In genomic region chr5:107388111-107388861, GRCh38 we compare ENCODE assay signal across 8 cellular contexts.
DNase-seq lines count a peak whose midpoint lies in the region; ATAC-seq, FAIRE-seq and TF ChIP-seq lines count a peak whose summit lies in the region.

No MANE protein-coding gene starts in this region.

- H3K4me1 ChIP-seq in GM23248 (ENCODE audit: insufficient read depth) (peaks cover 29% of the 10 kb centered on the region), Loucy (ENCODE audit: insufficient read depth, low read length, poor library complexity, severe bottlenecking) (peaks cover 27% of the 10 kb centered on the region), astrocyte (ENCODE audit: insufficient read depth, low read length) (peaks cover 25% of the 10 kb centered on the region), prostate gland (replicated peaks) (no peaks in the 10 kb centered on the region)
- peaks cover 0 to 19% of the 10 kb centered on the region in 2 donors for H3K4me1 ChIP-seq in naive thymus-derived CD4-positive, alpha-beta T cell (ENCODE audit: control insufficient read depth in 2 of 2, insufficient read depth in 2 of 2, low read length in 2 of 2)

- TF ChIP-seq CTCF in GM12864 (IDR thresholded peaks at IDR 0.05; ENCODE audit: low read depth, low read length, missing control alignments) (no peak), Loucy (conservative IDR thresholded peaks at IDR 0.05; ENCODE audit: low read length) (no peak), astrocyte (IDR thresholded peaks at IDR 0.05; ENCODE audit: insufficient read depth, low read depth, low read length) (no peak), prostate gland (IDR thresholded peaks at IDR 0.05) (no peak)

- in situ Hi-C loops in GM23248 (cut with MboI) = no loop called here

- DNase-seq in GM12864 (ENCODE audit: low read depth) = peak; percentile 34
- peak; percentile 90 for DNase-seq in GM23248
- peak; percentile 96 for DNase-seq in astrocyte (ENCODE audit: low read depth)
- peak in 1 of 9 donors; percentile 21 for DNase-seq in naive thymus-derived CD4-positive, alpha-beta T cell
- no peak for DNase-seq in prostate gland (ENCODE audit: low spot score)
- DNase-seq in posterior vena cava (ENCODE audit: low spot score) = no peak
- DNase-seq in NCI-H1105 treated with DMSO at 0.1 percent for 48 hours (lab: John Stamatoyannopoulos, UW) = no peak

- H3K27ac ChIP-seq in GM23248 (peak overlapping the region; percentile 72), astrocyte (ENCODE audit: low read depth, low read length) (peak overlapping the region; percentile 58), prostate gland (no peak overlapping the region)
- no peak overlapping the region for H3K27ac ChIP-seq in naive thymus-derived CD4-positive, alpha-beta T cell (ENCODE audit: low read depth, low read length)

- H3K9ac ChIP-seq in GM23248 (peak overlapping the region; percentile 39), Loucy (ENCODE audit: low read depth, low read length, poor library complexity, severe bottlenecking) (no peak overlapping the region), astrocyte (ENCODE audit: low read length) (peak overlapping the region; percentile 57)

- ATAC-seq in naive thymus-derived CD4-positive, alpha-beta T cell = peak; percentile 40

- H3K4me2 ChIP-seq in GM23248 (ENCODE audit: unreplicated experiment) (peak overlapping the region; percentile 85), Loucy (ENCODE audit: low read depth, low read length, poor library complexity, severe bottlenecking) (peak overlapping the region; percentile 66), astrocyte (ENCODE audit: low read length) (peak overlapping the region; percentile 74)

- no peaks in the 10 kb centered on the region for H3K79me2 ChIP-seq in GM23248 (ENCODE audit: insufficient read depth)
- no peaks in the 10 kb centered on the region for H3K79me2 ChIP-seq in Loucy (ENCODE audit: insufficient read depth, low read length)
- H3K79me2 ChIP-seq in astrocyte (ENCODE audit: insufficient read depth, low read length) = no peaks in the 10 kb centered on the region

- H3K27me3 ChIP-seq in GM23248 (replicated peaks; ENCODE audit: insufficient read depth) = peaks cover 16% of the 10 kb centered on the region
- no peaks in the 10 kb centered on the region for H3K27me3 ChIP-seq in Loucy (ENCODE audit: insufficient read depth, low read length, poor library complexity, severe bottlenecking)
- peaks cover 5% of the 10 kb centered on the region for H3K27me3 ChIP-seq in astrocyte (ENCODE audit: insufficient read depth, low read length)
- H3K27me3 ChIP-seq in naive thymus-derived CD4-positive, alpha-beta T cell (ENCODE audit: control insufficient read depth in 2 of 2, insufficient read depth in 2 of 2, low read length in 2 of 2) = no peaks in the 10 kb centered on the region
- H3K27me3 ChIP-seq in prostate gland (replicated peaks; ENCODE audit: insufficient read depth) = no peaks in the 10 kb centered on the region

- no peaks in the 10 kb centered on the region for H3K9me3 Mint-ChIP-seq in astrocyte (ENCODE audit: unreplicated experiment)
- H3K9me3 Mint-ChIP-seq in naive thymus-derived CD4-positive, alpha-beta T cell = no peaks in the 10 kb centered on the region

- no peak for TF ChIP-seq POLR2A in prostate gland (IDR thresholded peaks at IDR 0.05)

- CTCF ChIA-PET in naive thymus-derived CD4-positive, alpha-beta T cell (lab: Charles Lee) = no interaction called here

- peaks cover 12% of the 10 kb centered on the region for H3K36me3 Mint-ChIP-seq in astrocyte (ENCODE audit: low read depth, unreplicated experiment)
- H3K36me3 Mint-ChIP-seq in naive thymus-derived CD4-positive, alpha-beta T cell = no peaks in the 10 kb centered on the region

- H4K20me1 ChIP-seq in GM23248 (ENCODE audit: insufficient read depth) (no peaks in the 10 kb centered on the region), Loucy (ENCODE audit: insufficient read depth, low read length, poor library complexity, severe bottlenecking) (no peaks in the 10 kb centered on the region), astrocyte (ENCODE audit: insufficient read depth, low read length) (no peaks in the 10 kb centered on the region)

- no peak overlapping the region for H3K4me3 Mint-ChIP-seq in astrocyte (ENCODE audit: unreplicated experiment)
- peak overlapping the region in 3 of 10 donors; percentile 9 to 61 (median 29) for H3K4me3 Mint-ChIP-seq in naive thymus-derived CD4-positive, alpha-beta T cell

- peak; percentile 63 for FAIRE-seq in astrocyte (lab: Jason Lieb, UNC)

- 8% methylated on average over 9 of the region's 9 CpGs for WGBS in GM23248 (ENCODE audit: low coverage in 1 of 2, low lambda C conversion rate in 2 of 2, missing lambda C conversion rate in 2 of 2), 2 experiments
- 34% methylated on average over 9 of the region's 9 CpGs for WGBS in prostate gland

- POLR2A ChIA-PET in naive thymus-derived CD4-positive, alpha-beta T cell (lab: Charles Lee) = no interaction called here

- peak overlapping the region; percentile 94 for H3K27ac Mint-ChIP-seq in astrocyte (ENCODE audit: unreplicated experiment)
- peak overlapping the region in 1 of 9 donors; percentile 58 for H3K27ac Mint-ChIP-seq in naive thymus-derived CD4-positive, alpha-beta T cell

- intact Hi-C loops in naive thymus-derived CD4-positive, alpha-beta T cell (cut with micrococcal nuclease) = loop anchor here in 1 of 2 donors (2.0 to 5.0 kb wide), 2 partner anchors 126 to 185 kb away; no protein-coding TSS in a partner anchor
- intact Hi-C loops in prostate gland (cut with DNase I) (no loop called here), posterior vena cava (cut with DNase I) (no loop called here)

- H3K36me3 ChIP-seq in GM23248 (ENCODE audit: low read depth) = no peaks in the 10 kb centered on the region
- H3K36me3 ChIP-seq in Loucy (ENCODE audit: insufficient read depth, low read length) = no peaks in the 10 kb centered on the region
- H3K36me3 ChIP-seq in astrocyte (ENCODE audit: insufficient read depth, low read length) = no peaks in the 10 kb centered on the region
- H3K36me3 ChIP-seq in naive thymus-derived CD4-positive, alpha-beta T cell (ENCODE audit: control insufficient read depth in 2 of 3, insufficient read depth in 3 of 3, low read length in 3 of 3) = no peaks in the 10 kb centered on the region
- no peaks in the 10 kb centered on the region for H3K36me3 ChIP-seq in prostate gland

- H3F3A ChIP-seq in GM23248 (ENCODE audit: insufficient read depth) (peaks cover 33% of the 10 kb centered on the region), Loucy (ENCODE audit: low read depth) (no peaks in the 10 kb centered on the region)

- H3K4me3 ChIP-seq in GM12864 (ENCODE audit: low read depth, low read length) = no peak overlapping the region; the same call in 1 of the 2 replicates
- peak overlapping the region; percentile 58 for H3K4me3 ChIP-seq in GM23248
- H3K4me3 ChIP-seq in Loucy (ENCODE audit: low read length, poor library complexity, severe bottlenecking) = peak overlapping the region; percentile 49
- peak overlapping the region; percentile 1 for H3K4me3 ChIP-seq in astrocyte (ENCODE audit: insufficient read depth, low read depth, low read length)
- no peak overlapping the region for H3K4me3 ChIP-seq in naive thymus-derived CD4-positive, alpha-beta T cell (ENCODE audit: low read length)
- no peak overlapping the region for H3K4me3 ChIP-seq in prostate gland

- H2AFZ ChIP-seq in GM23248 = no peak overlapping the region
- no peak overlapping the region for H2AFZ ChIP-seq in Loucy (ENCODE audit: low read length)
- no peak overlapping the region for H2AFZ ChIP-seq in astrocyte (ENCODE audit: low read depth, low read length)

- peaks cover 37% of the 10 kb centered on the region for H3K4me1 Mint-ChIP-seq in astrocyte (ENCODE audit: low read depth, unreplicated experiment)
- H3K4me1 Mint-ChIP-seq in naive thymus-derived CD4-positive, alpha-beta T cell = peaks cover 19 to 28% (median 21%) of the 10 kb centered on the region in 7 donors

- no peaks in the 10 kb centered on the region for H3K27me3 Mint-ChIP-seq in astrocyte (ENCODE audit: low read depth, unreplicated experiment)
- peaks cover 0 to 2% (median 0%) of the 10 kb centered on the region in 5 donors for H3K27me3 Mint-ChIP-seq in naive thymus-derived CD4-positive, alpha-beta T cell

- no peaks in the 10 kb centered on the region for H3K9me2 ChIP-seq in GM23248 (ENCODE audit: insufficient read depth)
- no peaks in the 10 kb centered on the region for H3K9me2 ChIP-seq in Loucy (replicated peaks; ENCODE audit: low read depth, low read length)

- no peaks in the 10 kb centered on the region for H3K9me3 ChIP-seq in GM23248 (ENCODE audit: low read depth)
- no peaks in the 10 kb centered on the region for H3K9me3 ChIP-seq in Loucy (ENCODE audit: insufficient read depth, low read depth, low read length)
- no peaks in the 10 kb centered on the region for H3K9me3 ChIP-seq in astrocyte (ENCODE audit: insufficient read depth, low read depth, low read length)
- H3K9me3 ChIP-seq in naive thymus-derived CD4-positive, alpha-beta T cell (ENCODE audit: control insufficient read depth in 2 of 3, low read length in 3 of 3) = no peaks in the 10 kb centered on the region
- H3K9me3 ChIP-seq in prostate gland = no peaks in the 10 kb centered on the region

Comparison
In these comparisons a context has a peak if more than half of its experiments do, and no peak if none do; other contexts are left out.
1. DNase-seq: peak in GM12864 (single experiment), GM23248 (single experiment) and astrocyte (single experiment); none in prostate gland (single experiment), posterior vena cava (single experiment) and NCI-H1105 treated with DMSO at 0.1 percent for 48 hours (single experiment).
2. H3K4me3 ChIP-seq: peak in GM23248 (single experiment), Loucy (single experiment) and astrocyte (single experiment); none in GM12864 (single experiment), naive thymus-derived CD4-positive, alpha-beta T cell (single experiment) and prostate gland (0 of 2).
3. H3K27ac ChIP-seq: peak in GM23248 (single experiment) and astrocyte (single experiment); none in naive thymus-derived CD4-positive, alpha-beta T cell (single experiment) and prostate gland (0 of 2).
4. Peak in every context shown above with its lines, with median percentiles within 50 percentile points of each other: H3K4me2 ChIP-seq.